ENCODE assay signal across 8 cellular contexts in genomic region chr19:33303791-33304759, GRCh38. TPM values are rescaled to one million over a fixed set of nuclear protein-coding genes. Genes with fewer than 3 reads are reported as not detected.
DNase-seq lines count a peak whose midpoint lies in the region; ATAC-seq, FAIRE-seq and TF ChIP-seq lines count a peak whose summit lies in the region.

No MANE protein-coding gene starts in this region.

- no peak overlapping the region for H3K4me3 Mint-ChIP-seq in activated T-helper 2 cell treated with anti-CD3 and anti-CD28 coated beads, Interferon-gamma antibody, Interleukin-2, Interleukin-4, amounts not matched to agents 10 μg/mL and 5 μg/mL and 100 μg/mL, durations not matched to agents 14 hours and 24 hours and 36 hours (ENCODE audit: low read depth)

- DNase-seq in H54 (ENCODE audit: insufficient read length, low spot score): peak; percentile 13
- no peak for DNase-seq in brain microvascular endothelial cell
- DNase-seq in smooth muscle cell (lab: John Stamatoyannopoulos, UW; ENCODE audit: unreplicated experiment): no peak
- no peak for DNase-seq in activated T-helper 2 cell treated with anti-CD3 and anti-CD28 coated beads, Interferon-gamma antibody, Interleukin-2, Interleukin-4, amounts not matched to agents 10 μg/mL and 5 μg/mL and 100 μg/mL, durations not matched to agents 14 hours and 24 hours and 36 hours (ENCODE audit: low spot score)
- no peak for DNase-seq in putamen (ENCODE audit: low spot score)

- WGBS in smooth muscle cell (ENCODE audit: low lambda C conversion rate): 59% methylated on average over 47 of the region's 47 CpGs

- TF ChIP-seq CTCF in brain microvascular endothelial cell (IDR thresholded peaks at IDR 0.05; ENCODE audit: low read depth, low read length, missing control alignments): no peak
- no peak for TF ChIP-seq CTCF in smooth muscle cell (IDR thresholded peaks at IDR 0.05; ENCODE audit: borderline replicate concordance, insufficient read depth, poor library complexity, severe bottlenecking)

- H3K27ac ChIP-seq in brain microvascular endothelial cell (no peak overlapping the region), layer of hippocampus (ENCODE audit: low read depth, low read length) (peak overlapping the region; percentile 68), smooth muscle cell (ENCODE audit: low read depth) (no peak overlapping the region)

- no peaks in the 10 kb centered on the region for H3K36me3 Mint-ChIP-seq in activated T-helper 2 cell treated with anti-CD3 and anti-CD28 coated beads, Interferon-gamma antibody, Interleukin-2, Interleukin-4, amounts not matched to agents 10 μg/mL and 5 μg/mL and 100 μg/mL, durations not matched to agents 14 hours and 24 hours and 36 hours (ENCODE audit: low read depth)

- H3K4me2 ChIP-seq in smooth muscle cell: peak overlapping the region; percentile 91

- H3K9me3 ChIP-seq in smooth muscle cell (replicated peaks; ENCODE audit: low read depth): no peaks in the 10 kb centered on the region

- H3K27me3 ChIP-seq in brain microvascular endothelial cell (replicated peaks) (peaks cover 47% of the 10 kb centered on the region), layer of hippocampus (ENCODE audit: control insufficient read depth, insufficient read depth, low read length) (peaks cover 8% of the 10 kb centered on the region), smooth muscle cell (ENCODE audit: low read depth) (peaks cover 11% of the 10 kb centered on the region)

- no peaks in the 10 kb centered on the region for H3K4me1 ChIP-seq in smooth muscle cell (ENCODE audit: low read depth)

- H3K27ac Mint-ChIP-seq in activated T-helper 2 cell treated with anti-CD3 and anti-CD28 coated beads, Interferon-gamma antibody, Interleukin-2, Interleukin-4, amounts not matched to agents 10 μg/mL and 5 μg/mL and 100 μg/mL, durations not matched to agents 14 hours and 24 hours and 36 hours: no peak overlapping the region

- no peak for FAIRE-seq in H54 (lab: Jason Lieb, UNC)

- in situ Hi-C loops in brain microvascular endothelial cell (cut with HindIII; ENCODE audit: low pct_ligation_motif_present, low sequenced_read_pairs): no loop called here

- no peaks in the 10 kb centered on the region for H4K20me1 ChIP-seq in smooth muscle cell (ENCODE audit: low read depth)

- peak overlapping the region; percentile 62 for H3K4me3 ChIP-seq in brain microvascular endothelial cell (ENCODE audit: low read depth, low read length)
- peak overlapping the region; percentile 72 for H3K4me3 ChIP-seq in smooth muscle cell

- TF ChIP-seq POLR2A in H54 (IDR thresholded peaks at IDR 0.05; ENCODE audit: low read depth, low read length): no peak

- ATAC-seq in HG03135 (IDR thresholded peaks at IDR 0.05; ENCODE audit: unreplicated experiment) (no peak), GM21515 (IDR thresholded peaks at IDR 0.05; ENCODE audit: unreplicated experiment) (no peak)

- no peaks in the 10 kb centered on the region for H3K36me3 ChIP-seq in brain microvascular endothelial cell (replicated peaks)
- no peaks in the 10 kb centered on the region for H3K36me3 ChIP-seq in smooth muscle cell (ENCODE audit: low read depth)

- H3F3A ChIP-seq in smooth muscle cell (ENCODE audit: low read depth): no peaks in the 10 kb centered on the region

- intact Hi-C loops in activated T-helper 2 cell treated with anti-CD3 and anti-CD28 coated beads, Interferon-gamma antibody, Interleukin-2, Interleukin-4, amounts not matched to agents 10 μg/mL and 5 μg/mL and 100 μg/mL, durations not matched to agents 14 hours and 24 hours and 36 hours (cut with micrococcal nuclease): loop anchor here (2.0 to 5.0 kb wide), 2 partner anchors 68 to 69 kb away; partner anchors contain the start of gene CEBPG

- peaks cover 50% of the 10 kb centered on the region for H3K27me3 Mint-ChIP-seq in activated T-helper 2 cell treated with anti-CD3 and anti-CD28 coated beads, Interferon-gamma antibody, Interleukin-2, Interleukin-4, amounts not matched to agents 10 μg/mL and 5 μg/mL and 100 μg/mL, durations not matched to agents 14 hours and 24 hours and 36 hours (ENCODE audit: low read depth)

- H2AFZ ChIP-seq in smooth muscle cell (ENCODE audit: low read depth): peak overlapping the region; percentile 94

- H3K9ac ChIP-seq in smooth muscle cell (ENCODE audit: low read depth): no peak overlapping the region

- no peaks in the 10 kb centered on the region for H3K79me2 ChIP-seq in smooth muscle cell (ENCODE audit: low read depth)

- H3K9me3 Mint-ChIP-seq in activated T-helper 2 cell treated with anti-CD3 and anti-CD28 coated beads, Interferon-gamma antibody, Interleukin-2, Interleukin-4, amounts not matched to agents 10 μg/mL and 5 μg/mL and 100 μg/mL, durations not matched to agents 14 hours and 24 hours and 36 hours: no peaks in the 10 kb centered on the region

- no peaks in the 10 kb centered on the region for H3K4me1 Mint-ChIP-seq in activated T-helper 2 cell treated with anti-CD3 and anti-CD28 coated beads, Interferon-gamma antibody, Interleukin-2, Interleukin-4, amounts not matched to agents 10 μg/mL and 5 μg/mL and 100 μg/mL, durations not matched to agents 14 hours and 24 hours and 36 hours (ENCODE audit: low read depth)

RNA-seq across cellular contexts. Expression of gene CEBPA, which starts 1.7 kb away (rescaled TPM):
- 1.1 and 2.1 TPM in 2 replicates for total RNA-seq in smooth muscle cell
- polyA plus RNA-seq in smooth muscle cell: 1.2 and 5.8 TPM in 2 replicates
- 0.73 and 0.90 TPM in 2 replicates for total RNA-seq in activated T-helper 2 cell treated with anti-CD3 and anti-CD28 coated beads, Interferon-gamma antibody, Interleukin-2, Interleukin-4, amounts not matched to agents 10 μg/mL and 5 μg/mL and 100 μg/mL, durations not matched to agents 14 hours and 24 hours and 36 hours
